Comparison of ENCODE assay signal across 8 cellular contexts in the genomic region with DNA sequence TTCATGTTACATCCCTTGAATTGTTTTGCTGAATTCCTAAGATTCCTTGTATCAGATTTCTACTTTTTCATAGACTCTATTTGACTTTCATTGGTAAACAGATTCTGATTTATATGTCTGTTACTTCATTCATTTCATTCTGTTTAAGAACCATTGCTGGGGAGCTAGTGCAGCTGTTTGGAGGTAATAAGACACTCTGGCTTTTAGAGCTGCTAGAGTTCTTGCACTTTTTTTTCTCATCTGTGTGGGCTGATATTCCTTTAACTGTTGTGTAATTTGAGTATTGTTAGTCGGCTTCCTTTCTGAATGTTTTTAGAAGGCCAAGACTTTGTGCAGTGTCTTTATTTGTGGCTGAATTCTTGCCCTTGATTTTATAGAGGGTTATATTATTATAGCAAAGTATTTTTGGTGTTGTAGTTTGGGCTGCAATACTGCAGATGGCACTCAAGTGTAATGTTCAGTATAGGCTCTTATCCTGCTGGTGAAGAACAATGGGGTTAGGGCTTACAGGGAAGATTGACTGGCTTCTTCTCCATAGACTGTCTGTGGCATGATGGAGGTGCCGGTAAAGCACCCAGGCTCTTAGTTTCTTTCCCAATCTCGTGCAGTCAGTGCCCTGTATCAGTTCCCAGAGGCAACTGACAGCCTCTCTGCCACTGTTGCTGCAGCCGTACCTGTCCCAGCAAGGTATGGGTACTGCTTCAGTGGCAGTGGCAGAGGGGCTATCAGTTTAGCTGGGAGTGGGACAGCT.
DNase-seq lines count a peak whose midpoint lies in the region; ATAC-seq and TF ChIP-seq lines count a peak whose summit lies in the region.

No MANE protein-coding gene starts in this region.

- H3K9me3 ChIP-seq in thyroid gland, result no peaks in the 10 kb centered on the region
- no peaks in the 10 kb centered on the region for H3K9me3 ChIP-seq in CD8-positive, alpha-beta memory T cell (ENCODE audit: low read length)

- no peaks in the 10 kb centered on the region for H3K36me3 Mint-ChIP-seq in CD8-positive, alpha-beta memory T cell

- POLR2A ChIA-PET in CD8-positive, alpha-beta memory T cell (lab: Charles Lee), result no interaction called here

- WGBS in thyroid gland, 2 donors, result 45 to 63% methylated on average over 4 of the region's 4 CpGs

- no peak overlapping the region for H3K27ac ChIP-seq in thyroid gland
- no peak overlapping the region for H3K27ac ChIP-seq in CD8-positive, alpha-beta memory T cell (ENCODE audit: low read depth, low read length)

- no peaks in the 10 kb centered on the region for H3K36me3 ChIP-seq in thyroid gland
- no peaks in the 10 kb centered on the region for H3K36me3 ChIP-seq in CD8-positive, alpha-beta memory T cell (ENCODE audit: insufficient read depth, low read length)

- no peak for TF ChIP-seq POLR2A in thyroid gland (IDR thresholded peaks at IDR 0.05)

- H3K4me3 ChIP-seq in thyroid gland (replicated peaks in 1 of 3), result no peak overlapping the region
- H3K4me3 ChIP-seq in CD8-positive, alpha-beta memory T cell (ENCODE audit: low read length), result no peak overlapping the region

- H3K27ac Mint-ChIP-seq in CD8-positive, alpha-beta memory T cell, result no peak overlapping the region

- H3K4me1 Mint-ChIP-seq in CD8-positive, alpha-beta memory T cell, result no peaks in the 10 kb centered on the region

- TF ChIP-seq CTCF in thyroid gland (IDR thresholded peaks at IDR 0.05), result no peak

- no peaks in the 10 kb centered on the region for H3K27me3 ChIP-seq in thyroid gland
- H3K27me3 ChIP-seq in CD8-positive, alpha-beta memory T cell (ENCODE audit: insufficient read depth, low read length, poor library complexity, severe bottlenecking), result no peaks in the 10 kb centered on the region

- CTCF ChIA-PET in CD8-positive, alpha-beta memory T cell (lab: Charles Lee), result no interaction called here

- in situ Hi-C loops in ACHN (cut with HindIII; ENCODE audit: low pct_ligation_motif_present, low pct_unique_long_range_greater_than_20kb, low sequenced_read_pairs), result no loop called here

- H3K9me3 Mint-ChIP-seq in CD8-positive, alpha-beta memory T cell, result peaks cover 14 to 39% (median 25%) of the 10 kb centered on the region in 5 donors

- intact Hi-C loops in thyroid gland (cut with DNase I), result no loop called here

- ATAC-seq in GM18868 (IDR thresholded peaks at IDR 0.05; ENCODE audit: unreplicated experiment), result peak; percentile 94
- ATAC-seq in HG03103 (IDR thresholded peaks at IDR 0.05; ENCODE audit: low read depth, unreplicated experiment), result peak; percentile 73
- ATAC-seq in esophagus mucosa, result peak; percentile 83

- H3K27me3 Mint-ChIP-seq in CD8-positive, alpha-beta memory T cell, result peaks cover 0 to 4% of the 10 kb centered on the region in 2 donors

- H3K4me3 Mint-ChIP-seq in CD8-positive, alpha-beta memory T cell, result no peak overlapping the region

- no peaks in the 10 kb centered on the region for H3K4me1 ChIP-seq in thyroid gland
- no peaks in the 10 kb centered on the region for H3K4me1 ChIP-seq in CD8-positive, alpha-beta memory T cell (ENCODE audit: insufficient read depth, low read length)

- DNase-seq in ACHN, result peak; percentile 37
- peak; percentile 15 for DNase-seq in NCI-H524 treated with DMSO at 0.1 percent for 48 hours (lab: John Stamatoyannopoulos, UW)
- no peak for DNase-seq in stimulated activated CD4-positive, alpha-beta T cell treated with anti-CD3 and anti-CD28 coated beads, Interleukin-4, amount 100 ng/mL, for 24 hours
- no peak for DNase-seq in thyroid gland
- DNase-seq in CD8-positive, alpha-beta memory T cell, result no peak

Comparison
In these comparisons a context has a peak if more than half of its experiments do, and no peak if none do; other contexts are left out.
1. DNase-seq: peak in ACHN (single experiment) and NCI-H524 treated with DMSO at 0.1 percent for 48 hours (single experiment); none in stimulated activated CD4-positive, alpha-beta T cell treated with anti-CD3 and anti-CD28 coated beads, Interleukin-4, amount 100 ng/mL, for 24 hours (single experiment), thyroid gland (0 of 2) and CD8-positive, alpha-beta memory T cell (0 of 5).
2. Peak in every context shown above with its lines, with median percentiles within 50 percentile points of each other: ATAC-seq.